1 cellular context compared by ENCODE assay signal in the genomic region with DNA sequence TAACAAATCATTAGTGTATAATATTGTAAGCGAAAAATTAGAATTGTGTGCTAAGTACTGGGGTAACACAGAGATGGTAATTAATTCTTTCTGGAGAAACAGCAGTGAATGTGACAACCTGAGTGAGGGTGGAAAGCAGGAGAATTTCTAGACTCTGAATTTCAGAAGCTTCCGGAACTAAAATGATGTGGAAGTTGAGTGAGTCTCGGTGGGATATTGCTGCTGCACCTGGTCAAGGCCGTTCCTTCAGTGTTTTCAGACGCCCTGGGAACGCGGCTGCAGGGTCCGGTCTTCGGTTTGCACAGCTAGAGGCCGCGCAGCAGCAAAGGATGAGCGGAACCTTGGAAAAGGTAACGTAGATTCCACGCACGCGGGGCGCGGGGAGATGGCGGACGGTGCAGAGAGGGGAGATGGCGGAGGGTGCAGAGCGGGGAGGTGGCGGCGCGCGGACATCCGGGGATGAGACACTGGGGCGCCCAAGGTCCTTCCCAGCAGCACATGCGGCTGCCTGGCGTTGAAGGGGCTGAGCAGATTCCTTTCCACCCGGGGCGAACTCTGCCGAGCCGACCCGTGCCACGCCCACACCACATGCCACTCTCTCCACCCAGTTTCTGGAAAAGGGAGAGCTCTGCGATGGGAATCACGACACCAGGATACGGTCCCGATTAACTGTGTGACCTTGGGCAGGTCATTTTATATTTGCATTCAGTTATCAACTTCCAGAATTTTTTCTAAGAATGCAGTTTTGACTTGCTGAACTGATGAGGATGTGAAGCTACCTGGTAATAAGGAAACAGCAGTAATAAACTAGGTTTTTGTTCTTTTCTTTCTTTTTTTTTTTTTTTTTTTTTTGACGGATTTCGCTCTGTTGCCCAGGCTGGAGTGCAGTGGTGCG.
TF ChIP-seq lines count a peak whose summit lies in the region.

MRPL48 (plus strand) TSS at position 232 of the 895 bp plus-strand sequence; CDS start at position 330, 98 bp downstream.

TF ChIP-seq in K562, 482 proteins besides CTCF, POLR2A, EP300 and RAD21 (continued from another document and continues in another):
- TF ChIP-seq, protein P1, sequence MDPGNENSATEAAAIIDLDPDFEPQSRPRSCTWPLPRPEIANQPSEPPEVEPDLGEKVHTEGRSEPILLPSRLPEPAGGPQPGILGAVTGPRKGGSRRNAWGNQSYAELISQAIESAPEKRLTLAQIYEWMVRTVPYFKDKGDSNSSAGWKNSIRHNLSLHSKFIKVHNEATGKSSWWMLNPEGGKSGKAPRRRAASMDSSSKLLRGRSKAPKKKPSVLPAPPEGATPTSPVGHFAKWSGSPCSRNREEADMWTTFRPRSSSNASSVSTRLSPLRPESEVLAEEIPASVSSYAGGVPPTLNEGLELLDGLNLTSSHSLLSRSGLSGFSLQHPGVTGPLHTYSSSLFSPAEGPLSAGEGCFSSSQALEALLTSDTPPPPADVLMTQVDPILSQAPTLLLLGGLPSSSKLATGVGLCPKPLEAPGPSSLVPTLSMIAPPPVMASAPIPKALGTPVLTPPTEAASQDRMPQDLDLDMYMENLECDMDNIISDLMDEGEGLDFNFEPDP (CRISPR knock-in tag; IDR thresholded peaks at IDR 0.05), result no peak
- TF ChIP-seq ZBED1 (IDR thresholded peaks at IDR 0.05) (no peak; the same call in 1 of the 2 replicates), ZFP36 (IDR thresholded peaks at IDR 0.05; ENCODE audit: low read depth, low read length, partially characterized antibody) (no peak), CBFA2T2 (conservative IDR thresholded peaks at IDR 0.05) (no peak), EHMT2 (IDR thresholded peaks at IDR 0.05) (peak; percentile 91; the same call in 1 of the 2 replicates), ZNF444 (CRISPR knock-in tag; IDR thresholded peaks at IDR 0.05) (no peak), WHSC1 (IDR thresholded peaks at IDR 0.05; ENCODE audit: low read length) (no peak), POU5F1 (IDR thresholded peaks at IDR 0.05; ENCODE audit: borderline replicate concordance, low read depth, low read length, partially characterized antibody) (no peak), ZNF175 (CRISPR knock-in tag; IDR thresholded peaks at IDR 0.05; ENCODE audit: low read depth) (peak; percentile 77; the same call in 1 of the 2 replicates), NFIC (IDR thresholded peaks at IDR 0.05) (peak; percentile 67), PBX2 (CRISPR knock-in tag; IDR thresholded peaks at IDR 0.05; ENCODE audit: low read depth) (no peak), PBX2 (tag; conservative IDR thresholded peaks at IDR 0.05; ENCODE audit: low read depth) (no peak), MYBL2 (IDR thresholded peaks at IDR 0.05; ENCODE audit: low read depth) (no peak), MYBL2 (CRISPR knock-in tag; IDR thresholded peaks at IDR 0.05; ENCODE audit: borderline replicate concordance) (no peak), U2AF1 (optimal IDR thresholded peaks at IDR 0.05; ENCODE audit: low read depth, low read length) (no peak), TOE1 (IDR thresholded peaks at IDR 0.05; ENCODE audit: borderline replicate concordance) (peak; percentile 92), TOE1 (CRISPR knock-in tag; IDR thresholded peaks at IDR 0.05; ENCODE audit: borderline replicate concordance, low read depth) (0 out of 2 replicates have a peak, but pooled peaks have one; percentile 82), ZEB2 (IDR thresholded peaks at IDR 0.05) (peak; percentile 99), FOXP4 (CRISPR knock-in tag; IDR thresholded peaks at IDR 0.05; ENCODE audit: borderline replicate concordance) (no peak), PRPF4 (IDR thresholded peaks at IDR 0.05; ENCODE audit: insufficient read depth, low read depth, low read length, poor library complexity, severe bottlenecking) (peak; percentile 79), TBP (optimal IDR thresholded peaks at IDR 0.05; ENCODE audit: low read depth, low read length) (peak; percentile 84), ZNF121 (CRISPR knock-in tag; conservative IDR thresholded peaks at IDR 0.05) (no peak), ZNF395 (CRISPR knock-in tag; IDR thresholded peaks at IDR 0.05) (peak; percentile 82), ZNF584 (CRISPR knock-in tag; IDR thresholded peaks at IDR 0.05; ENCODE audit: low read depth) (no peak; the same call in 1 of the 2 replicates), ZFP30 (CRISPR knock-in tag; IDR thresholded peaks at IDR 0.05; ENCODE audit: borderline replicate concordance) (no peak), FOXA1 (IDR thresholded peaks at IDR 0.05; ENCODE audit: borderline replicate concordance) (no peak), GABPB1 (CRISPR knock-in tag; IDR thresholded peaks at IDR 0.05) (peak; percentile 97), ARHGAP35 (IDR thresholded peaks at IDR 0.05; ENCODE audit: partially characterized antibody) (no peak), SMARCA4 (IDR thresholded peaks at IDR 0.05) (0 out of 2 replicates have a peak, but pooled peaks have one; percentile 16), KLF13 (tag; IDR thresholded peaks at IDR 0.05; ENCODE audit: borderline replicate concordance, low read depth) (peak; percentile 97), TSC22D4 (tag; IDR thresholded peaks at IDR 0.05) (no peak), HOXB6 (CRISPR knock-in tag; IDR thresholded peaks at IDR 0.05; ENCODE audit: borderline replicate concordance) (no peak), HES1 (IDR thresholded peaks at IDR 0.05; ENCODE audit: low read depth) (no peak), CREB1 (IDR thresholded peaks at IDR 0.05) (peak; percentile 35; the same call in 1 of the 2 replicates), CREB1 (CRISPR knock-in tag; IDR thresholded peaks at IDR 0.05) (peak; percentile 46; the same call in 1 of the 2 replicates), CSDE1 (IDR thresholded peaks at IDR 0.05) (peak in 1 of 2 experiments; percentile 86; a peak in 1 of 4 replicates), ZC3H8 (IDR thresholded peaks at IDR 0.05) (peak; percentile 88; the same call in 1 of the 2 replicates), BRD9 (IDR thresholded peaks at IDR 0.05; ENCODE audit: low read depth, partially characterized antibody) (peak; percentile 97), MAFK (IDR thresholded peaks at IDR 0.05; ENCODE audit: low read length) (no peak), CXXC5 (CRISPR knock-in tag; IDR thresholded peaks at IDR 0.05) (peak; percentile 87), BCL6 (CRISPR knock-in tag; IDR thresholded peaks at IDR 0.05) (no peak), SOX6 (IDR thresholded peaks at IDR 0.05) (peak; percentile 56; the same call in 1 of the 2 replicates), TAF9B (IDR thresholded peaks at IDR 0.05; ENCODE audit: partially characterized antibody) (peak; percentile 98), MTA3 (IDR thresholded peaks at IDR 0.05; ENCODE audit: borderline replicate concordance) (peak; percentile 95), SMAD1 (IDR thresholded peaks at IDR 0.05; ENCODE audit: low read depth, low read length, partially characterized antibody) (peak; percentile 32), ZKSCAN1 (IDR thresholded peaks at IDR 0.05; ENCODE audit: low read depth, low read length) (no peak), SMAD2 (IDR thresholded peaks at IDR 0.05; ENCODE audit: low read depth, low read length) (no peak), CTBP1 (IDR thresholded peaks at IDR 0.05; ENCODE audit: borderline replicate concordance) (peak; percentile 93), TEAD2 (tag; IDR thresholded peaks at IDR 0.05) (peak; percentile 72; the same call in 1 of the 2 replicates), ZNF12 (CRISPR knock-in tag; IDR thresholded peaks at IDR 0.05) (no peak), RFX5 (IDR thresholded peaks at IDR 0.05; ENCODE audit: low read depth, low read length) (no peak), PHF20 (IDR thresholded peaks at IDR 0.05; ENCODE audit: partially characterized antibody) (peak; percentile 97), CREBBP (IDR thresholded peaks at IDR 0.05; ENCODE audit: low read depth, low read length) (no peak)
- TF ChIP-seq, protein P2, sequence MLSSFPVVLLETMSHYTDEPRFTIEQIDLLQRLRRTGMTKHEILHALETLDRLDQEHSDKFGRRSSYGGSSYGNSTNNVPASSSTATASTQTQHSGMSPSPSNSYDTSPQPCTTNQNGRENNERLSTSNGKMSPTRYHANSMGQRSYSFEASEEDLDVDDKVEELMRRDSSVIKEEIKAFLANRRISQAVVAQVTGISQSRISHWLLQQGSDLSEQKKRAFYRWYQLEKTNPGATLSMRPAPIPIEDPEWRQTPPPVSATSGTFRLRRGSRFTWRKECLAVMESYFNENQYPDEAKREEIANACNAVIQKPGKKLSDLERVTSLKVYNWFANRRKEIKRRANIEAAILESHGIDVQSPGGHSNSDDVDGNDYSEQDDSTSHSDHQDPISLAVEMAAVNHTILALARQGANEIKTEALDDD (IDR thresholded peaks at IDR 0.05), result peak; percentile 35; the same call in 1 of the 2 replicates
- TF ChIP-seq, protein P3, sequence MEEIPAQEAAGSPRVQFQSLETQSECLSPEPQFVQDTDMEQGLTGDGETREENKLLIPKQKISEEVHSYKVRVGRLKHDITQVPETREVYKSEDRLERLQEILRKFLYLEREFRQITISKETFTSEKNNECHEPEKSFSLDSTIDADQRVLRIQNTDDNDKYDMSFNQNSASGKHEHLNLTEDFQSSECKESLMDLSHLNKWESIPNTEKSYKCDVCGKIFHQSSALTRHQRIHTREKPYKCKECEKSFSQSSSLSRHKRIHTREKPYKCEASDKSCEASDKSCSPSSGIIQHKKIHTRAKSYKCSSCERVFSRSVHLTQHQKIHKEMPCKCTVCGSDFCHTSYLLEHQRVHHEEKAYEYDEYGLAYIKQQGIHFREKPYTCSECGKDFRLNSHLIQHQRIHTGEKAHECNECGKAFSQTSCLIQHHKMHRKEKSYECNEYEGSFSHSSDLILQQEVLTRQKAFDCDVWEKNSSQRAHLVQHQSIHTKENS (CRISPR knock-in tag; IDR thresholded peaks at IDR 0.05), result no peak
- TF ChIP-seq, protein P4, sequence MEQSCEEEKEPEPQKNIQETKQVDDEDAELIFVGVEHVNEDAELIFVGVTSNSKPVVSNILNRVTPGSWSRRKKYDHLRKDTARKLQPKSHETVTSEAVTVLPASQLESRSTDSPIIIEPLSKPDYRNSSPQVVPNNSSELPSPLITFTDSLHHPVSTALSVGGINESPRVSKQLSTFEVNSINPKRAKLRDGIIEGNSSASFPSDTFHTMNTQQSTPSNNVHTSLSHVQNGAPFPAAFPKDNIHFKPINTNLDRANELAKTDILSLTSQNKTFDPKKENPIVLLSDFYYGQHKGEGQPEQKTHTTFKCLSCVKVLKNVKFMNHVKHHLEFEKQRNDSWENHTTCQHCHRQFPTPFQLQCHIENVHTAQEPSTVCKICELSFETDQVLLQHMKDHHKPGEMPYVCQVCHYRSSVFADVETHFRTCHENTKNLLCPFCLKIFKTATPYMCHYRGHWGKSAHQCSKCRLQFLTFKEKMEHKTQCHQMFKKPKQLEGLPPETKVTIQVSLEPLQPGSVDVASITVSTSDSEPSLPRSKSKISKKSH (CRISPR knock-in tag; IDR thresholded peaks at IDR 0.05), result no peak
- TF ChIP-seq, protein P5, sequence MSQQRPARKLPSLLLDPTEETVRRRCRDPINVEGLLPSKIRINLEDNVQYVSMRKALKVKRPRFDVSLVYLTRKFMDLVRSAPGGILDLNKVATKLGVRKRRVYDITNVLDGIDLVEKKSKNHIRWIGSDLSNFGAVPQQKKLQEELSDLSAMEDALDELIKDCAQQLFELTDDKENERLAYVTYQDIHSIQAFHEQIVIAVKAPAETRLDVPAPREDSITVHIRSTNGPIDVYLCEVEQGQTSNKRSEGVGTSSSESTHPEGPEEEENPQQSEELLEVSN (IDR thresholded peaks at IDR 0.05; ENCODE audit: borderline replicate concordance in 1 of 2, extremely low read depth in 1 of 2, insufficient read depth in 1 of 2, insufficient read length in 1 of 2, low read depth in 1 of 2, low read length in 1 of 2, poor library complexity in 1 of 2, severe bottlenecking in 1 of 2), result peak; percentile 67 to 82
